Comparison of ENCODE assay signal across 10 cellular contexts in the genomic region with DNA sequence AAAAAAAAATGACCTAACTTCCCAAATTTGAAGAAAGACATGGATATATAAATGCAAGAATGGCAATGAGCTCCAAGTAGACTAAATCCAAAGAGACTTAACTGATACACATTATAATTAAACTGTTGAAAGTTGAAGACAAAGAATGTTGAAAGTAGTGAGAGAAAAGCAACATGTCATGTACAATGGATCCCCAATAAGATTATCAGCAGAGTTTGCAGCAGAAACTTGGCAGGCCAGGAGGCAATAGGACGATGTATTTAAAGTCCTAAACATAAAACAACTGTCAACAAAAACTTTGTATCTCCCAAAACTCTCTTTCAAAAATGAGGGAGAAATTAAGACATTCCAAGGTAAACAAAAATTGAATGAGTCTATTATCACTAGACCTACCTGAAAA.
ATAC-seq and TF ChIP-seq lines count a peak whose summit lies in the region.
"Had no signal": no experiment of that assay in that cellular context is flagged by ENCODE, and none has a peak within 500 bp of the region (broad histone marks: within the 10 kb centered on the region; RNA-seq: fewer than 3 reads in every experiment).

No MANE protein-coding gene starts in this region.

- POLR2A ChIA-PET in HEK293 (lab: Yijun Ruan, JAX), result no interaction called here

- H3K27ac ChIP-seq in HEK293 (ENCODE audit: extremely low read depth, low read depth, low read length), result no peak overlapping the region
- H3K27ac ChIP-seq: 22Rv1; A549; BLaER1; BLaER1 treated with 17β-estradiol and CSF1 and Interleukin-3, amounts not matched to agents 10 nM and 100 nM; C4-2B had no signal

- no peak for TF ChIP-seq CTCF in HEK293 (tag by site-specific recombination; IDR thresholded peaks at IDR 0.05)

- CTCF ChIA-PET in HEK293 (lab: Yijun Ruan, JAX), result no interaction called here

- no peaks in the 10 kb centered on the region for H3K36me3 ChIP-seq in HEK293 (ENCODE audit: control insufficient read depth in 2 of 2, insufficient read depth in 1 of 2, low read length in 2 of 2)
- H3K36me3 ChIP-seq: BE2C; BLaER1; BLaER1 treated with 17β-estradiol and CSF1 and Interleukin-3, amounts not matched to agents 10 nM and 100 nM had no signal

- H3K4me3 ChIP-seq in HEK293 (ENCODE audit: low read depth, low read length), result no peak overlapping the region
- H3K4me3 ChIP-seq: A549; BLaER1; BLaER1 treated with 17β-estradiol and CSF1 and Interleukin-3, amounts not matched to agents 10 nM and 100 nM had no signal

- H3K4me1 ChIP-seq in HEK293 (ENCODE audit: control insufficient read depth, insufficient read depth, low read length), result no peaks in the 10 kb centered on the region
- H3K4me1 ChIP-seq: A549, BE2C, BLaER1, Caco-2 had no signal

- no peak for ATAC-seq in HG02840 (IDR thresholded peaks at IDR 0.05; ENCODE audit: low FRiP score, unreplicated experiment)
- ATAC-seq: A549; CD8-positive, alpha-beta T cell had no signal

- no peaks in the 10 kb centered on the region for H3K9me3 ChIP-seq in HEK293 (ENCODE audit: control insufficient read depth, insufficient read depth, low read depth, low read length)
- H3K9me3 ChIP-seq: A549, BE2C, Caco-2 had no signal

TF ChIP-seq in HEK293, 187 proteins besides CTCF, POLR2A, EP300 and RAD21:
- TF ChIP-seq ZNF391 (tag by site-specific recombination; IDR thresholded peaks at IDR 0.05; ENCODE audit: borderline replicate concordance, low read depth) (no peak), ZNF791 (tag by site-specific recombination; IDR thresholded peaks at IDR 0.05) (peak; percentile 92), SETDB1 (IDR thresholded peaks at IDR 0.05; ENCODE audit: insufficient read length, low read length) (peak; percentile 87), ZNF24 (tag by site-specific recombination; IDR thresholded peaks at IDR 0.05) (no peak)
